Comparison of ENCODE assay signal across 1 cellular context in the genomic region with DNA sequence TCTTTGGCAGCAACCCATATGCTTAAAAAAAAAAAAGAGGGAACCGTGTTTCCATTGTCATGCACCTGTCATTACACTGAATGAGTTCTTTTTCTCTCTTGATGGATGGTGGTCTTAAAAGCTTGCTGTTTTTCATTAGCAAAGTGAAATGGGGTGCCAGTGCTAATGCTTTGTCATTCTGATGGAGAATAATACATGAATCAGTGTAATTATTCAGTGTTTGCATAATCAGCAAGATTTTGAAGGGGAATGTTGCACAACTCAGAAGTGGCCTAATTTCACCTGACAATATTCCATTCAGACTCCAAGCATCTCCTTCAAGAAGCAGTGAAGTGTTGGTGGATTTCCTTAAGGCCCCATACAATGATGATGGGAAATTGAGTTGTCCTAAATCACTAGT.
TF ChIP-seq lines count a peak whose summit lies in the region.

No MANE protein-coding gene starts in this region.

TF ChIP-seq in HepG2, 621 proteins besides CTCF, POLR2A, EP300 and RAD21:
- TF ChIP-seq HHEX (CRISPR knock-in tag; IDR thresholded peaks at IDR 0.05) (no peak), MAFK (conservative IDR thresholded peaks at IDR 0.05 in 1 of 2, IDR thresholded peaks at IDR 0.05 in 1 of 2; ENCODE audit: low read length in 2 of 2) (peak; percentile 46 to 47; a peak in 2 of 4 replicates), MAFF (IDR thresholded peaks at IDR 0.05; ENCODE audit: low read depth, low read length) (peak; percentile 37; the same call in 1 of the 2 replicates)
- TF ChIP-seq, protein P1, sequence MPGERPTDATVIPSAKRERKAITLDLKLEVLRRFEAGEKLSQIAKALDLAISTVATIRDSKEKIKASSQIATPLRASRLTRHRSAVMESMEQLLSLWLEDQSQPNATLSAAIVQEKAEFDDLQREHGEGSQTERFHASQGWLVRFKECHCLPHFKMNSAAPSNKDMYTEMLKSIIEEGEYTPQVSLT (CRISPR knock-in tag; IDR thresholded peaks at IDR 0.05; ENCODE audit: borderline replicate concordance, low read depth): no peak
